In the genomic region with DNA sequence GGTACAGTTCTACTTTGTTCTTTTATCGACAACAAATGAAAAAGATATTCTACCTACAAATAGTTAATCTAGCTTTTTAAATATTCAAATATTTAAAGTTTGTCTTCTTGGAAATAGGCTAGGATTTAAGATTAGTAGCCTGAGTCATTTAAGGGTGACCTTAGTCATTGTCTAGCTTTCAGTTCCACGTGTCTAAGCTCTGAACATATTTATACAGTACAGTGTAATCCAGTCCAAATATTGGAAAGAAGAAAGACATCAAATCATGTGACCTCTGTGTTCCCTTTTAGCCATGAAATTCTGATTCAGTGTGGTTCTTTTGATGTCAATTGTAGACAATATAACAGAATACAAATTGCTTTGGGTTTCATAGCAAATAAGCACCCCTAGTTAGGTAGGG, we compare ENCODE assay signal across 15 cellular contexts.
"Had no signal": no experiment of that assay in that cellular context is flagged by ENCODE, and none has a peak within 500 bp of the region (broad histone marks: within the 10 kb centered on the region; RNA-seq: fewer than 3 reads in every experiment).

No MANE protein-coding gene starts in this region.

- DNase-seq: activated CD4-positive, alpha-beta T cell treated with anti-CD3 and anti-CD28 coated beads, Interleukin-2, amount 50 U/mL, for 48 hours; activated CD4-positive, CD25-positive, alpha-beta regulatory T cell treated with anti-CD3 and anti-CD28 coated beads, Interleukin-2, amount 50 U/mL, for 72 hours; activated CD8-positive, alpha-beta memory T cell treated with anti-CD3 and anti-CD28 coated beads, Interleukin-2, amount 10 ng/mL, durations not matched to agents 7 days and 5 days; activated effector memory CD4-positive, alpha-beta T cell treated with Interleukin-2 at 50 U/mL for 16 hours; activated T-cell treated with anti-CD3 and anti-CD28 coated beads, Interleukin-2, amount 50 U/mL, for 24 hours; amniotic stem cell; mucosa of descending colon; natural killer cell; stimulated activated CD4-positive, alpha-beta T cell treated with anti-CD3 and anti-CD28 coated beads, Interleukin-12 subunit alpha, Interleukin-12 subunit beta, amount 100 ng/mL, for 4 hours; stimulated activated naive CD4-positive, alpha-beta T cell; substantia nigra; T-helper 9 cell had no signal

- H3K4me3 Mint-ChIP-seq: activated CD8-positive, alpha-beta memory T cell treated with anti-CD3 and anti-CD28 coated beads, Interleukin-2, amount 10 ng/mL, durations not matched to agents 7 days and 5 days; activated T-cell treated with anti-CD3 and anti-CD28 coated beads, Interleukin-2, amount 50 U/mL, for 24 hours; natural killer cell; type B pancreatic cell had no signal

- H3K27me3 Mint-ChIP-seq: activated CD8-positive, alpha-beta memory T cell treated with anti-CD3 and anti-CD28 coated beads, Interleukin-2, amount 10 ng/mL, durations not matched to agents 7 days and 5 days; activated T-cell treated with anti-CD3 and anti-CD28 coated beads, Interleukin-2, amount 50 U/mL, for 24 hours; type B pancreatic cell had no signal

- H3K27ac Mint-ChIP-seq: activated CD8-positive, alpha-beta memory T cell treated with anti-CD3 and anti-CD28 coated beads, Interleukin-2, amount 10 ng/mL, durations not matched to agents 7 days and 5 days; activated naive CD4-positive, alpha-beta T cell treated with anti-CD3 and anti-CD28 coated beads, Interleukin-2, amount 50 U/mL, for 72 hours; activated T-cell treated with anti-CD3 and anti-CD28 coated beads, Interleukin-2, amount 50 U/mL, for 24 hours; natural killer cell; progenitor cell of endocrine pancreas; type B pancreatic cell had no signal

- H3K4me3 ChIP-seq: mucosa of descending colon had no signal

- H3K4me1 Mint-ChIP-seq: activated CD8-positive, alpha-beta memory T cell treated with anti-CD3 and anti-CD28 coated beads, Interleukin-2, amount 10 ng/mL, durations not matched to agents 7 days and 5 days; natural killer cell had no signal

- H3K36me3 Mint-ChIP-seq: activated CD8-positive, alpha-beta memory T cell treated with anti-CD3 and anti-CD28 coated beads, Interleukin-2, amount 10 ng/mL, durations not matched to agents 7 days and 5 days; activated naive CD4-positive, alpha-beta T cell treated with anti-CD3 and anti-CD28 coated beads, Interleukin-2, amount 50 U/mL, for 72 hours; natural killer cell; type B pancreatic cell had no signal

- H3K9me3 Mint-ChIP-seq: type B pancreatic cell had no signal

- H3K9me3 ChIP-seq: mucosa of descending colon had no signal
